11 cellular contexts compared by ENCODE assay signal in genomic region chr19:45172173-45172572, GRCh38. TPM values are rescaled to one million over a fixed set of nuclear protein-coding genes. Genes with fewer than 3 reads are reported as not detected.
DNase-seq lines count a peak whose midpoint lies in the region; ATAC-seq and TF ChIP-seq lines count a peak whose summit lies in the region.
"Had no signal": no experiment of that assay in that cellular context is flagged by ENCODE, and none has a peak within 500 bp of the region (broad histone marks: within the 10 kb centered on the region; RNA-seq: fewer than 3 reads in every experiment).

No MANE protein-coding gene starts in this region.

- H3K27ac ChIP-seq in left ventricle myocardium inferior (replicated peaks) = peak overlapping the region; percentile 72
- peak overlapping the region; percentile 48 for H3K27ac ChIP-seq in effector memory CD4-positive, alpha-beta T cell (ENCODE audit: insufficient read depth, low read length, poor library complexity, severe bottlenecking)

- intact Hi-C loops in left ventricle myocardium inferior (cut with micrococcal nuclease) = no loop called here
- intact Hi-C loops in left cardiac atrium (cut with DNase I) = no loop called here

- no peaks in the 10 kb centered on the region for H3K27me3 ChIP-seq in left ventricle myocardium inferior (ENCODE audit: low read depth)
- no peaks in the 10 kb centered on the region for H3K27me3 ChIP-seq in effector memory CD4-positive, alpha-beta T cell (replicated peaks; ENCODE audit: control insufficient read depth, insufficient read depth, low read length, poor library complexity, severe bottlenecking)

- H3K4me1 Mint-ChIP-seq in T-helper 1 cell treated with Interleukin-12 subunit alpha and Interleukin-12 subunit beta and Interleukin-4 antibody, amounts not matched to agents 30 μg/mL and 1 μg/mL, for 36 hours (ENCODE audit: low read depth) = peaks cover 31% of the 10 kb centered on the region
- peaks cover 54% of the 10 kb centered on the region for H3K4me1 Mint-ChIP-seq in stimulated activated naive CD8-positive, alpha-beta T cell treated with anti-CD3 and anti-CD28 coated beads, Interleukin-15, amount 100 ng/mL, for 72 hours

- TF ChIP-seq CTCF in left ventricle myocardium inferior (IDR thresholded peaks at IDR 0.05; ENCODE audit: borderline replicate concordance) = no peak

- H3K9me3 Mint-ChIP-seq in T-helper 1 cell treated with Interleukin-12 subunit alpha and Interleukin-12 subunit beta and Interleukin-4 antibody, amounts not matched to agents 30 μg/mL and 1 μg/mL, for 36 hours = no peaks in the 10 kb centered on the region
- H3K9me3 Mint-ChIP-seq in stimulated activated naive CD8-positive, alpha-beta T cell treated with anti-CD3 and anti-CD28 coated beads, Interleukin-15, amount 100 ng/mL, for 72 hours = no peaks in the 10 kb centered on the region

- no peaks in the 10 kb centered on the region for H3K9me3 ChIP-seq in left ventricle myocardium inferior (replicated peaks)
- H3K9me3 ChIP-seq in effector memory CD4-positive, alpha-beta T cell (ENCODE audit: control insufficient read depth, low read length) = no peaks in the 10 kb centered on the region

- DNase-seq in left ventricle myocardium inferior (no peak), left cardiac atrium (no peak), NCI-H446 (lab: John Stamatoyannopoulos, UW) (no peak), dedifferentiated amniotic fluid mesenchymal stem cell (ENCODE audit: extremely low spot score) (no peak), NCI-H526 treated with DMSO at 0.1 percent for 48 hours (lab: John Stamatoyannopoulos, UW) (no peak)
- DNase-seq in effector memory CD4-positive, alpha-beta T cell = no peak
- DNase-seq in stimulated activated naive CD8-positive, alpha-beta T cell treated with anti-CD3 and anti-CD28 coated beads, Interleukin-15, amount 100 ng/mL, for 72 hours = no peak
- DNase-seq: T1000 had no signal

- peak overlapping the region; percentile 36 for H3K27ac Mint-ChIP-seq in T-helper 1 cell treated with Interleukin-12 subunit alpha and Interleukin-12 subunit beta and Interleukin-4 antibody, amounts not matched to agents 30 μg/mL and 1 μg/mL, for 36 hours
- peak overlapping the region; percentile 40 to 78 for H3K27ac Mint-ChIP-seq in stimulated activated naive CD8-positive, alpha-beta T cell treated with anti-CD3 and anti-CD28 coated beads, Interleukin-15, amount 100 ng/mL, for 72 hours

- H3K36me3 ChIP-seq in left ventricle myocardium inferior = no peaks in the 10 kb centered on the region
- no peaks in the 10 kb centered on the region for H3K36me3 ChIP-seq in effector memory CD4-positive, alpha-beta T cell (ENCODE audit: control insufficient read depth, insufficient read depth, low read length)

- ATAC-seq in left cardiac atrium = no peak
- peak; percentile 44 for ATAC-seq in stimulated activated naive CD8-positive, alpha-beta T cell treated with anti-CD3 and anti-CD28 coated beads, Interleukin-15, amount 100 ng/mL, for 72 hours
- ATAC-seq: Panc1 had no signal

- H3K4me1 ChIP-seq in left ventricle myocardium inferior = peaks cover 22% of the 10 kb centered on the region
- H3K4me1 ChIP-seq in effector memory CD4-positive, alpha-beta T cell (ENCODE audit: control insufficient read depth, insufficient read depth, low read length, poor library complexity, severe bottlenecking) = peaks cover 34% of the 10 kb centered on the region

- peak overlapping the region; percentile 17 for H3K4me3 Mint-ChIP-seq in T-helper 1 cell treated with Interleukin-12 subunit alpha and Interleukin-12 subunit beta and Interleukin-4 antibody, amounts not matched to agents 30 μg/mL and 1 μg/mL, for 36 hours
- H3K4me3 Mint-ChIP-seq in stimulated activated naive CD8-positive, alpha-beta T cell treated with anti-CD3 and anti-CD28 coated beads, Interleukin-15, amount 100 ng/mL, for 72 hours = peak overlapping the region in 1 of 2 donors; percentile 57

- no peaks in the 10 kb centered on the region for H3K36me3 Mint-ChIP-seq in T-helper 1 cell treated with Interleukin-12 subunit alpha and Interleukin-12 subunit beta and Interleukin-4 antibody, amounts not matched to agents 30 μg/mL and 1 μg/mL, for 36 hours (ENCODE audit: low read depth)

- no peak overlapping the region for H3K4me3 ChIP-seq in left ventricle myocardium inferior
- H3K4me3 ChIP-seq in effector memory CD4-positive, alpha-beta T cell (ENCODE audit: insufficient read depth, low read depth, low read length, poor library complexity, severe bottlenecking) = no peak overlapping the region

- no peaks in the 10 kb centered on the region for H3K27me3 Mint-ChIP-seq in T-helper 1 cell treated with Interleukin-12 subunit alpha and Interleukin-12 subunit beta and Interleukin-4 antibody, amounts not matched to agents 30 μg/mL and 1 μg/mL, for 36 hours (ENCODE audit: low read depth)
- H3K27me3 Mint-ChIP-seq in stimulated activated naive CD8-positive, alpha-beta T cell treated with anti-CD3 and anti-CD28 coated beads, Interleukin-15, amount 100 ng/mL, for 72 hours = no peaks in the 10 kb centered on the region

RNA-seq across cellular contexts. Expression of gene TRAPPC6A, which starts 5.9 kb away (rescaled TPM):
- total RNA-seq in left ventricle myocardium inferior (15.8 TPM), left cardiac atrium (10 to 100 TPM; 13.6 to 14.3 TPM)

RNA-seq across cellular contexts. Expression of gene BLOC1S3, which starts 6.4 kb away (rescaled TPM):
- total RNA-seq in left ventricle myocardium inferior (3.5 TPM), left cardiac atrium (1 to 10 TPM; 6.1 to 7.0 TPM)

RNA-seq across cellular contexts. Expression of gene NKPD1, which starts 11.4 kb away (rescaled TPM):
- total RNA-seq in left ventricle myocardium inferior (0.05 TPM), left cardiac atrium (under 1 TPM in 1 of 2 donors, not detected in 1; 0.05 TPM)
- total RNA-seq: M059J had no signal
